In genomic region chr2:120460511-120460910, GRCh38 we compare ENCODE assay signal across 20 cellular contexts.
"Had no signal": no experiment of that assay in that cellular context is flagged by ENCODE, and none has a peak within 500 bp of the region (broad histone marks: within the 10 kb centered on the region; RNA-seq: fewer than 3 reads in every experiment).

No MANE protein-coding gene starts in this region.

- H3K27me3 ChIP-seq: SJSA1 had no signal

- H3K27ac ChIP-seq: HL-60, SJSA1, SK-N-MC had no signal

- DNase-seq: KBM-7, MV-4-11, NCI-H1048, NCI-H1105, NCI-H1417 treated with DMSO at 0.1 percent for 48 hours, NCI-H146, NCI-H1694 treated with DMSO at 0.1 percent for 48 hours, NCI-H1930, NCI-H2081, NCI-H2107, NCI-H2227 treated with DMSO at 0.1 percent for 48 hours, NCI-H524 treated with DMSO at 0.1 percent for 48 hours, NCI-H69, NCI-H774, Right ventricle myocardium superior, RPMI8226, SIG-M5 had no signal

- H3K9me3 ChIP-seq: SJSA1 had no signal

- H3K4me3 ChIP-seq: SJSA1, SK-N-MC had no signal

- H3K36me3 ChIP-seq: SJSA1 had no signal
